ENCODE assay signal across 21 cellular contexts in genomic region chr9:37097294-37097693, GRCh38. TPM values are rescaled to one million over a fixed set of nuclear protein-coding genes. Genes with fewer than 3 reads are reported as not detected.
A peak's percentile ranks its signal among the peaks of the same experiment; 100 is the strongest.
DNase-seq lines count a peak whose midpoint lies in the region; ATAC-seq, FAIRE-seq and TF ChIP-seq lines count a peak whose summit lies in the region.
"Had no signal": no experiment of that assay in that cellular context is flagged by ENCODE, and none has a peak within 500 bp of the region (broad histone marks: within the 10 kb centered on the region; RNA-seq: fewer than 3 reads in every experiment).

No MANE protein-coding gene starts in this region.

- H3K4me1 Mint-ChIP-seq in endodermal cell, result no peaks in the 10 kb centered on the region

- no peaks in the 10 kb centered on the region for H3K36me3 Mint-ChIP-seq in endodermal cell (ENCODE audit: low read depth)
- H3K36me3 Mint-ChIP-seq: CD8-positive, alpha-beta T cell had no signal

- H3K9ac ChIP-seq in HepG2 (ENCODE audit: insufficient read depth, low read depth, low read length) (peak overlapping the region; percentile 0; the same call in 1 of the 2 replicates), endodermal cell (ENCODE audit: extremely low read depth, low read length, poor library complexity, severe bottlenecking) (no peak overlapping the region)
- H3K9ac ChIP-seq: BLaER1 treated with 17β-estradiol and CSF1 and Interleukin-3, amounts not matched to agents 10 nM and 100 nM had no signal

- peak overlapping the region; percentile 57 for H3K4me2 ChIP-seq in HepG2 (ENCODE audit: low read depth, low read length)
- H3K4me2 ChIP-seq: A549; BLaER1 treated with 17β-estradiol and CSF1 and Interleukin-3, amounts not matched to agents 10 nM and 100 nM had no signal

- 0% methylated on average over 1 of the region's 1 CpG for WGBS in HepG2 (ENCODE audit: low lambda C conversion rate)
- 69% methylated on average over 1 of the region's 1 CpG for WGBS in right lobe of liver (ENCODE audit: insufficient coverage, low coverage, low lambda C conversion rate, missing lambda C conversion rate)
- WGBS in endodermal cell (ENCODE audit: insufficient coverage in 1 of 2, insufficient read length in 1 of 2), 2 experiments, result 100% methylated on average over 1 of the region's 1 CpG; no CpG with 5 or more reads in 1 of the 2 experiments

- H3K36me3 ChIP-seq in HepG2 (replicated peaks in 1 of 2; ENCODE audit: control insufficient read depth in 1 of 2, insufficient read depth in 2 of 2, low read length in 2 of 2) (no peaks in the 10 kb centered on the region), right lobe of liver (no peaks in the 10 kb centered on the region), endodermal cell (ENCODE audit: control insufficient read depth, insufficient read depth, low read length) (no peaks in the 10 kb centered on the region)

- in situ Hi-C loops in HepG2 (cut with HindIII; ENCODE audit: extremely low pct_ligation_motif_present, low pct_unique_long_range_greater_than_20kb), result no loop called here

- POLR2A ChIA-PET in HepG2 (lab: Yijun Ruan, JAX), result interaction anchor here (2.4 kb wide), 1 partner anchor 23 kb away, joined by 7 read pairs; the partner anchor contains the start of gene ZCCHC7

- DNase-seq in HepG2 (ENCODE audit: low spot score), result peak; percentile 53
- no peak for DNase-seq in right lobe of liver
- DNase-seq in endodermal cell, result no peak
- DNase-seq: AML-193; Calu3; CD4-positive, alpha-beta T cell; CD8-positive, alpha-beta T cell; DMS79 treated with DMSO at 0.1 percent for 48 hours had no signal

- intact Hi-C loops in HepG2 (cut with micrococcal nuclease; ENCODE audit: unreplicated experiment), result no loop called here
- intact Hi-C loops in right lobe of liver (cut with DNase I), result no loop called here

- no peak for FAIRE-seq in HepG2 (lab: Jason Lieb, UNC)
- FAIRE-seq: A549, D721Med, G401.6, GM12878, GM12892, GM18507 had no signal

- no peaks in the 10 kb centered on the region for H4K20me1 ChIP-seq in HepG2 (ENCODE audit: insufficient read depth, low read length)
- H4K20me1 ChIP-seq: BLaER1 treated with 17β-estradiol and CSF1 and Interleukin-3, amounts not matched to agents 10 nM and 100 nM had no signal

- H3K27me3 ChIP-seq in HepG2 (ENCODE audit: control insufficient read depth in 1 of 2, insufficient read depth in 2 of 2, low read length in 2 of 2) (no peaks in the 10 kb centered on the region), right lobe of liver (no peaks in the 10 kb centered on the region), endodermal cell (ENCODE audit: control insufficient read depth, insufficient read depth, low read length, poor library complexity, severe bottlenecking) (no peaks in the 10 kb centered on the region)
- H3K27me3 ChIP-seq: BLaER1 treated with 17β-estradiol and CSF1 and Interleukin-3, amounts not matched to agents 10 nM and 100 nM had no signal

- H3K4me3 ChIP-seq in HepG2 (replicated peaks in 1 of 3; ENCODE audit: insufficient read depth in 1 of 3, low read depth in 2 of 3, low read length in 3 of 3), result no peak overlapping the region; a peak in 1 of 6 replicates
- H3K4me3 ChIP-seq in right lobe of liver, result no peak overlapping the region
- H3K4me3 ChIP-seq in endodermal cell (ENCODE audit: low read length), result no peak overlapping the region
- H3K4me3 ChIP-seq: A549; BLaER1 treated with 17β-estradiol and CSF1 and Interleukin-3, amounts not matched to agents 10 nM and 100 nM; GM12878 had no signal

- TF ChIP-seq POLR2A in HepG2 (IDR thresholded peaks at IDR 0.05; ENCODE audit: insufficient read depth in 1 of 2, low read depth in 2 of 2, low read length in 2 of 2) (no peak), right lobe of liver (IDR thresholded peaks at IDR 0.05) (no peak)

- TF ChIP-seq RAD21 in HepG2 (CRISPR knock-in tag; IDR thresholded peaks at IDR 0.05), result no peak

- CTCF ChIA-PET in HepG2 (lab: Yijun Ruan, JAX; ENCODE audit: low intra/inter-chr PET ratio, low total read pairs), result no interaction called here

- peak in 1 of 2 experiments; percentile 60; a peak in 2 of 4 replicates for TF ChIP-seq EP300 in HepG2 (IDR thresholded peaks at IDR 0.05; ENCODE audit: low read depth in 2 of 2, low read length in 2 of 2)
- TF ChIP-seq EP300 in HepG2 (CRISPR knock-in tag; IDR thresholded peaks at IDR 0.05; ENCODE audit: borderline replicate concordance), result no peak

- no peaks in the 10 kb centered on the region for H3K79me2 ChIP-seq in HepG2 (ENCODE audit: insufficient read depth, low read length)

- H3K4me1 ChIP-seq in HepG2 (ENCODE audit: insufficient read depth, low read length) (peaks cover 33% of the 10 kb centered on the region), right lobe of liver (no peaks in the 10 kb centered on the region), endodermal cell (ENCODE audit: control insufficient read depth, insufficient read depth, low read length) (no peaks in the 10 kb centered on the region)
- H3K4me1 ChIP-seq: A549; BLaER1 treated with 17β-estradiol and CSF1 and Interleukin-3, amounts not matched to agents 10 nM and 100 nM; Caco-2 had no signal

- H3K9me3 ChIP-seq in HepG2 (ENCODE audit: low read length) (no peaks in the 10 kb centered on the region), right lobe of liver (no peaks in the 10 kb centered on the region), endodermal cell (ENCODE audit: control insufficient read depth, low read length) (no peaks in the 10 kb centered on the region)
- H3K9me3 ChIP-seq: A549; BLaER1 treated with 17β-estradiol and CSF1 and Interleukin-3, amounts not matched to agents 10 nM and 100 nM; Caco-2 had no signal

- H3K27me3 Mint-ChIP-seq in endodermal cell (ENCODE audit: insufficient read depth), result no peaks in the 10 kb centered on the region
- H3K27me3 Mint-ChIP-seq: B cell; CD4-positive, alpha-beta T cell had no signal

- peak; percentile 45 for ATAC-seq in HepG2
- no peak for ATAC-seq in right lobe of liver
- ATAC-seq in GM18861 (IDR thresholded peaks at IDR 0.05; ENCODE audit: unreplicated experiment), result no peak
- no peak for ATAC-seq in GM18873 (IDR thresholded peaks at IDR 0.05; ENCODE audit: low FRiP score, unreplicated experiment)
- ATAC-seq: A549; CD8-positive, alpha-beta T cell; GM12878 had no signal

- BruUV-seq in HepG2 (replicated peaks; lab: Mats Ljungman, UMichigan), result no TSS peak

- peak overlapping the region; percentile 41 for H3K27ac Mint-ChIP-seq in endodermal cell
- H3K27ac Mint-ChIP-seq: B cell; CD4-positive, alpha-beta T cell; CD8-positive, alpha-beta T cell had no signal

- TF ChIP-seq CTCF in HepG2 (CRISPR knock-in tag; IDR thresholded peaks at IDR 0.05) (no peak), right lobe of liver (IDR thresholded peaks at IDR 0.05) (no peak), endodermal cell (conservative IDR thresholded peaks at IDR 0.05) (no peak)

- H2AFZ ChIP-seq in HepG2 (ENCODE audit: low read length), result no peak overlapping the region

- no peak overlapping the region for H3K4me3 Mint-ChIP-seq in endodermal cell
- H3K4me3 Mint-ChIP-seq: B cell; CD4-positive, alpha-beta T cell; CD8-positive, alpha-beta T cell had no signal

- H3K9me3 Mint-ChIP-seq in endodermal cell, result no peaks in the 10 kb centered on the region
- H3K9me3 Mint-ChIP-seq: CD4-positive, alpha-beta T cell; CD8-positive, alpha-beta T cell had no signal

- no peak overlapping the region for H3K27ac ChIP-seq in HepG2 (ENCODE audit: extremely low read length, insufficient read depth, low read length)
- no peak overlapping the region for H3K27ac ChIP-seq in right lobe of liver
- no peak overlapping the region for H3K27ac ChIP-seq in endodermal cell (ENCODE audit: low read depth, low read length)
- H3K27ac ChIP-seq: 22Rv1; A549; BLaER1 treated with 17β-estradiol and CSF1 and Interleukin-3, amounts not matched to agents 10 nM and 100 nM; C4-2B had no signal

TF ChIP-seq in HepG2, 621 proteins besides CTCF, POLR2A, EP300 and RAD21 (continues in another document):
- TF ChIP-seq HBP1 (CRISPR knock-in tag; IDR thresholded peaks at IDR 0.05; ENCODE audit: low read depth), result no peak
- TF ChIP-seq PAX8 (CRISPR knock-in tag; IDR thresholded peaks at IDR 0.05; ENCODE audit: borderline replicate concordance), result no peak

RNA-seq across cellular contexts. Expression of gene ZCCHC7, which starts 23.1 kb away (rescaled TPM):
- 13.6 and 15.9 TPM in 2 replicates for total RNA-seq in HepG2 (2016; rRNA removed; fragmentation: Illumina TruSeq; extraction: Trizol)
- 41.0 and 45.3 TPM in 2 replicates for total RNA-seq in HepG2 (2016; cell fraction: cytosol; rRNA removed; fragmentation: Illumina TruSeq; extraction: Trizol; ENCODE audit: low read depth)
- 12.7 and 14.9 TPM in 2 replicates for total RNA-seq in HepG2 (2016; cell fraction: insoluble cytoplasmic fraction; rRNA removed; fragmentation: Illumina TruSeq; extraction: Trizol)
- total RNA-seq in HepG2 (2016; cell fraction: membrane; rRNA removed; fragmentation: Illumina TruSeq; extraction: Trizol), result 16.7 and 18.8 TPM in 2 replicates
- total RNA-seq in HepG2 (2016; cell fraction: nucleus; rRNA removed; fragmentation: Illumina TruSeq; extraction: Trizol), result 19.4 and 21.0 TPM in 2 replicates
- polyA plus RNA-seq in HepG2 (2011; rRNA removed), result 11.3 and 19.3 TPM in 2 replicates
- polyA plus RNA-seq in HepG2 (2011; cell fraction: cytosol; rRNA removed), result 10.0 and 12.0 TPM in 2 replicates
- 7.8 and 10.0 TPM in 2 replicates for polyA plus RNA-seq in HepG2 (2011; cell fraction: nucleus; rRNA removed)
- 11.7 and 13.3 TPM in 2 replicates for polyA plus RNA-seq in HepG2 (2012)
- 2.0 and 2.1 TPM in 2 replicates for polyA plus RNA-seq in HepG2 (2016; cell fraction: cytosol; fragmentation: Illumina TruSeq; extraction: Trizol; ENCODE audit: low read depth)
- 14.4 and 18.0 TPM in 2 replicates for polyA plus RNA-seq in HepG2 (2016; cell fraction: insoluble cytoplasmic fraction; fragmentation: Illumina TruSeq; extraction: Trizol; ENCODE audit: low read depth)
- 4.1 and 4.7 TPM in 2 replicates for polyA plus RNA-seq in HepG2 (2016; cell fraction: membrane; fragmentation: Illumina TruSeq; extraction: Trizol; ENCODE audit: low read depth)
- 9.4 and 12.5 TPM in 2 replicates for polyA plus RNA-seq in HepG2 (2016; cell fraction: nucleus; fragmentation: Illumina TruSeq; extraction: Trizol; ENCODE audit: insufficient read depth, low read depth)
- polyA minus RNA-seq in HepG2 (2011; rRNA and poly(A)+ RNA removed; ENCODE audit: low replicate concordance), result 26.5 and 26.9 TPM in 2 replicates
- polyA minus RNA-seq in HepG2 (2011; cell fraction: cytosol; rRNA and poly(A)+ RNA removed), result 14.2 and 21.8 TPM in 2 replicates
- 39.1 and 44.0 TPM in 2 replicates for polyA minus RNA-seq in HepG2 (2011; cell fraction: nucleus; rRNA and poly(A)+ RNA removed)
- total RNA-seq in right lobe of liver, result 10 to 100 TPM in 1 of 6 experiments, 1 to 10 TPM in 5; 5.9 to 10.0 (median 7.2) TPM
- 10 to 100 TPM; 21.2 to 22.7 TPM for total RNA-seq in endodermal cell
- polyA plus RNA-seq in endodermal cell (2013, experiment 1 of 2), result 21.0 TPM
- 20.0 TPM for polyA plus RNA-seq in endodermal cell (2013, experiment 2 of 2)
